ENCODE assay signal across 19 cellular contexts in the genomic region with DNA sequence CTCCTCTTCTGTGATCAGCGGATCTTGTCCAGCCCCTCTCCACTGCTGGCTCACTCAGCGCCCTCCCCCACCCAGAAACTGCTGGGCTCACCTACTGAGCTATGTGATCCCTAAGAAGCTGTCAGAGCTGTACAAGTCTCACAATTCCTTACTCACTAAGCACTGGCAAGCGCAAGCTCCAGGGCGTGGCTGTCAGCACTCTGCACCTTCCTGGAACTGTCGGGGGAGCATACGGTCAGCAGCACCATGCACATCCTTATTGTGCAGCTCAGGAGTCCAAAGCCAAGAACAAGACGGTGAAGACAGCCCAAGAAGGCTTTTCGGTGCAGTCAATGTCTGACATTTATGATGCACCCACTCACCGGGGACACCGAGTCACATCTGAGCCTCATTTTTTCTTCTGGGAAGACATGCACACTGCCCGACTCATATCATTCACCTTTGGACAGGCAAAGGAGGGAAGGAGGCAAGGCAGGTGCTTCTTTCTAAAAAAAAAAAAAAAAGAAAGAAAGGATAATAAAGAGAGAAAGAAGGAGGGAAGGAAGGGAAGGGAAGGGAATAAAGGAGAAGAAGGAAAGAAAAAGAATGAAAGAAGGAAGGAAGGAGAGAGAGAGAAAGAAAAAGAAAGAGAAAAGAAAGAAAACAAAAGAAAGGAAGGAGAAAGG. TPM values are rescaled to one million over a fixed set of nuclear protein-coding genes. Genes with fewer than 3 reads are reported as not detected.
DNase-seq lines count a peak whose midpoint lies in the region; ATAC-seq, FAIRE-seq and TF ChIP-seq lines count a peak whose summit lies in the region.
"Had no signal": no experiment of that assay in that cellular context is flagged by ENCODE, and none has a peak within 500 bp of the region (broad histone marks: within the 10 kb centered on the region; RNA-seq: fewer than 3 reads in every experiment).

No MANE protein-coding gene starts in this region.

- H3K27me3 Mint-ChIP-seq in activated T-helper 17 cell treated with anti-CD3 and anti-CD28 coated beads, Interleukin-2, amount 50 U/mL, for 72 hours: peaks cover 5% of the 10 kb centered on the region
- peaks cover 8% of the 10 kb centered on the region for H3K27me3 Mint-ChIP-seq in activated T-cell treated with anti-CD3 and anti-CD28 coated beads, Interleukin-2, amount 50 U/mL, for 4 hours (ENCODE audit: low read depth)

- TF ChIP-seq POLR2A in gastroesophageal sphincter (IDR thresholded peaks at IDR 0.05): no peak

- TF ChIP-seq EP300 in gastroesophageal sphincter (IDR thresholded peaks at IDR 0.05): no peak

- H3K4me3 Mint-ChIP-seq in activated T-helper 17 cell treated with anti-CD3 and anti-CD28 coated beads, Interleukin-2, amount 50 U/mL, for 72 hours: no peak overlapping the region
- no peak overlapping the region for H3K4me3 Mint-ChIP-seq in activated T-cell treated with anti-CD3 and anti-CD28 coated beads, Interleukin-2, amount 50 U/mL, for 4 hours
- H3K4me3 Mint-ChIP-seq: activated CD8-positive, alpha-beta T cell treated with anti-CD3 and anti-CD28 coated beads, Interleukin-2, amount 10 ng/mL, durations not matched to agents 7 days and 5 days; stimulated activated memory B cell treated with anti-CD40 and anti-IgM and Interleukin-4, amounts not matched to agents 10 μg/mL and 1 μg/mL and 100 μg/mL, for 72 hours had no signal

- H4K20me1 ChIP-seq in keratinocyte (ENCODE audit: control insufficient read depth, extremely low read depth, insufficient read depth, low read length): no peaks in the 10 kb centered on the region

- H3K4me2 ChIP-seq in keratinocyte (ENCODE audit: control insufficient read depth, extremely low read depth, insufficient read depth, low read depth, low read length): peak overlapping the region; percentile 91

- DNase-seq in DMS53 treated with DMSO at 0.1 percent for 48 hours (lab: John Stamatoyannopoulos, UW; ENCODE audit: unreplicated experiment) (peak; percentile 59), keratinocyte (ENCODE audit: low read depth, low spot score) (peak; percentile 80), renal cortical epithelial cell (ENCODE audit: low read depth) (peak; percentile 72), AG08396 (ENCODE audit: low spot score) (no peak)
- DNase-seq in activated T-cell treated with anti-CD3 and anti-CD28 coated beads, Interleukin-2, amount 50 U/mL, for 4 hours: no peak
- DNase-seq: activated CD8-positive, alpha-beta T cell treated with anti-CD3 and anti-CD28 coated beads, Interleukin-2, amount 10 ng/mL, durations not matched to agents 7 days and 5 days; activated effector memory CD4-positive, alpha-beta T cell treated with anti-CD3 and anti-CD28 coated beads, Interleukin-2, amount 50 U/mL, for 16 hours; AML-193; effector memory CD4-positive, alpha-beta T cell; heart right ventricle; MV-4-11; ovary; stimulated activated CD4-positive, alpha-beta T cell treated with anti-CD3 and anti-CD28 coated beads, Interleukin-2, amount 100 ng/mL, for 48 hours had no signal

- H3K4me3 ChIP-seq in keratinocyte (ENCODE audit: control insufficient read depth in 2 of 3, extremely low read depth in 1 of 3, insufficient read depth in 2 of 3, low read depth in 1 of 3, low read length in 3 of 3) (peak overlapping the region; percentile 17 to 55 (median 46)), gastroesophageal sphincter (no peak overlapping the region)
- H3K4me3 ChIP-seq: heart right ventricle, ovary had no signal

- peak; percentile 58 for ATAC-seq in activated T-helper 17 cell treated with anti-CD3 and anti-CD28 coated beads, Interleukin-2, amount 50 U/mL, for 72 hours (replicated peaks)
- no peak for ATAC-seq in gastroesophageal sphincter
- no peak for ATAC-seq in activated T-cell treated with anti-CD3 and anti-CD28 coated beads, Interleukin-2, amount 50 U/mL, for 4 hours
- no peak for ATAC-seq in GM21717 (IDR thresholded peaks at IDR 0.05; ENCODE audit: unreplicated experiment)
- ATAC-seq: activated CD8-positive, alpha-beta T cell treated with anti-CD3 and anti-CD28 coated beads, Interleukin-2, amount 10 ng/mL, durations not matched to agents 7 days and 5 days had no signal

- no peak overlapping the region for H2AFZ ChIP-seq in keratinocyte (ENCODE audit: control insufficient read depth, low read length)

- H3K9me3 ChIP-seq in keratinocyte (ENCODE audit: control insufficient read depth, low read depth, low read length): no peaks in the 10 kb centered on the region
- H3K9me3 ChIP-seq in gastroesophageal sphincter: no peaks in the 10 kb centered on the region
- H3K9me3 ChIP-seq: heart right ventricle, ovary had no signal

- TF ChIP-seq CTCF in keratinocyte (optimal IDR thresholded peaks at IDR 0.05 in 1 of 3, IDR thresholded peaks at IDR 0.05 in 1 of 3, conservative IDR thresholded peaks at IDR 0.05 in 1 of 3; ENCODE audit: extremely low read depth in 1 of 3, insufficient read depth in 2 of 3, low read length in 3 of 3) (no peak), gastroesophageal sphincter (IDR thresholded peaks at IDR 0.05) (no peak)

- WGBS in gastroesophageal sphincter (ENCODE audit: low coverage in 1 of 2), 2 donors: 68 to 80% methylated on average over 2 to 4 of the region's 11 CpGs

- H3K9me1 ChIP-seq in keratinocyte (ENCODE audit: control insufficient read depth, extremely low read depth, insufficient read depth, low read length): no peaks in the 10 kb centered on the region

- H3K36me3 Mint-ChIP-seq in activated T-helper 17 cell treated with anti-CD3 and anti-CD28 coated beads, Interleukin-2, amount 50 U/mL, for 72 hours (ENCODE audit: low read depth): no peaks in the 10 kb centered on the region
- H3K36me3 Mint-ChIP-seq in activated T-cell treated with anti-CD3 and anti-CD28 coated beads, Interleukin-2, amount 50 U/mL, for 4 hours (ENCODE audit: insufficient read depth): no peaks in the 10 kb centered on the region
- H3K36me3 Mint-ChIP-seq: stimulated activated memory B cell treated with anti-CD40 and anti-IgM and Interleukin-4, amounts not matched to agents 10 μg/mL and 1 μg/mL and 100 μg/mL, for 72 hours had no signal

- dilution Hi-C loops in keratinocyte (cut with MboI; ENCODE audit: extremely low pct_ligation_motif_present, low sequenced_read_pairs): no loop called here

- H3K27ac ChIP-seq in keratinocyte (ENCODE audit: control insufficient read depth, insufficient read depth, low read length) (peak overlapping the region; percentile 84), gastroesophageal sphincter (peak overlapping the region in 1 of 4 donors; percentile 14)

- no peaks in the 10 kb centered on the region for H3K9me3 Mint-ChIP-seq in activated T-helper 17 cell treated with anti-CD3 and anti-CD28 coated beads, Interleukin-2, amount 50 U/mL, for 72 hours
- H3K9me3 Mint-ChIP-seq in activated T-cell treated with anti-CD3 and anti-CD28 coated beads, Interleukin-2, amount 50 U/mL, for 4 hours: no peaks in the 10 kb centered on the region
- H3K9me3 Mint-ChIP-seq: stimulated activated memory B cell treated with anti-CD40 and anti-IgM and Interleukin-4, amounts not matched to agents 10 μg/mL and 1 μg/mL and 100 μg/mL, for 72 hours had no signal

- H3K79me2 ChIP-seq in keratinocyte (ENCODE audit: control insufficient read depth, insufficient read depth, low read length): no peaks in the 10 kb centered on the region

- no peaks in the 10 kb centered on the region for H3K27me3 ChIP-seq in keratinocyte (ENCODE audit: control insufficient read depth, extremely low read depth, insufficient read depth, low read length)
- H3K27me3 ChIP-seq in gastroesophageal sphincter: no peaks in the 10 kb centered on the region
- H3K27me3 ChIP-seq: ovary had no signal

- no peaks in the 10 kb centered on the region for H3K4me1 Mint-ChIP-seq in activated T-helper 17 cell treated with anti-CD3 and anti-CD28 coated beads, Interleukin-2, amount 50 U/mL, for 72 hours
- no peaks in the 10 kb centered on the region for H3K4me1 Mint-ChIP-seq in activated T-cell treated with anti-CD3 and anti-CD28 coated beads, Interleukin-2, amount 50 U/mL, for 4 hours (ENCODE audit: low read depth)

- peaks cover 40% of the 10 kb centered on the region for H3K4me1 ChIP-seq in keratinocyte (ENCODE audit: control insufficient read depth, extremely low read depth, insufficient read depth, low read length)
- peaks cover 0 to 31% (median 8%) of the 10 kb centered on the region in 3 donors for H3K4me1 ChIP-seq in gastroesophageal sphincter

- peak; percentile 97 for FAIRE-seq in keratinocyte (lab: Jason Lieb, UNC)
- FAIRE-seq: GM12891, H1 had no signal

- no peak overlapping the region for H3K27ac Mint-ChIP-seq in activated T-helper 17 cell treated with anti-CD3 and anti-CD28 coated beads, Interleukin-2, amount 50 U/mL, for 72 hours
- H3K27ac Mint-ChIP-seq: activated CD8-positive, alpha-beta T cell treated with anti-CD3 and anti-CD28 coated beads, Interleukin-2, amount 10 ng/mL, durations not matched to agents 7 days and 5 days; stimulated activated memory B cell treated with anti-CD40 and anti-IgM and Interleukin-4, amounts not matched to agents 10 μg/mL and 1 μg/mL and 100 μg/mL, for 72 hours had no signal

- no peaks in the 10 kb centered on the region for H3K36me3 ChIP-seq in keratinocyte (ENCODE audit: control insufficient read depth in 2 of 2, extremely low read depth in 1 of 2, insufficient read depth in 2 of 2, low read length in 2 of 2)
- no peaks in the 10 kb centered on the region for H3K36me3 ChIP-seq in gastroesophageal sphincter
- H3K36me3 ChIP-seq: heart right ventricle, ovary had no signal

- H3K9ac ChIP-seq in keratinocyte (ENCODE audit: control insufficient read depth, extremely low read depth, insufficient read depth, low read length): peak overlapping the region; percentile 71

RNA-seq across cellular contexts. Expression of a gene that starts 56.3 kb away (rescaled TPM):
- total RNA-seq in activated T-helper 17 cell treated with anti-CD3 and anti-CD28 coated beads, Interleukin-2, amount 50 U/mL, for 72 hours: 1 to 10 TPM; 3.5 to 6.8 TPM
- 6.4 to 8.4 TPM (median 8.1 TPM) in 3 replicates for polyA plus RNA-seq in keratinocyte
- 3.3 TPM for polyA plus RNA-seq in keratinocyte (2011; ENCODE audit: low read depth)
- 4.8 and 7.2 TPM in 2 replicates for polyA plus RNA-seq in keratinocyte (2011; cell fraction: cytosol; rRNA removed)
- polyA plus RNA-seq in keratinocyte (2011; cell fraction: nucleus; rRNA removed): 5.6 and 6.6 TPM in 2 replicates
- polyA plus RNA-seq in keratinocyte (2012; ENCODE audit: low replicate concordance): 8.2 and 11.3 TPM in 2 replicates
- polyA minus RNA-seq in keratinocyte: 10.6 to 13.9 TPM (median 11.4 TPM) in 3 replicates
- 9.0 TPM for polyA minus RNA-seq in keratinocyte (2011; cell fraction: cytosol; rRNA and poly(A)+ RNA removed)
- polyA minus RNA-seq in keratinocyte (2011; cell fraction: nucleus; rRNA and poly(A)+ RNA removed): 5.9 and 6.4 TPM in 2 replicates
- total RNA-seq in renal cortical epithelial cell (12.7 and 16.6 TPM in 2 replicates), gastroesophageal sphincter (10 to 100 TPM; 17.6 to 39.6 (median 19.0) TPM)
- total RNA-seq in activated T-cell treated with anti-CD3 and anti-CD28 coated beads, Interleukin-2, amount 50 U/mL, for 4 hours: 10 to 100 TPM in 1 of 3 donors, 1 to 10 TPM in 2; 7.4 to 15.3 (median 8.0) TPM

Comparison
In these comparisons a context has a peak if more than half of its experiments do, and no peak if none do; other contexts are left out.
1. DNase-seq: peak in DMS53 treated with DMSO at 0.1 percent for 48 hours (single experiment), keratinocyte (single experiment) and renal cortical epithelial cell (single experiment); none in activated T-cell treated with anti-CD3 and anti-CD28 coated beads, Interleukin-2, amount 50 U/mL, for 4 hours (single experiment) and AG08396 (single experiment).
2. H3K4me3 ChIP-seq: peak in keratinocyte (3 of 3); none in gastroesophageal sphincter (0 of 2).